ENCODE assay signal across 1 cellular context in the genomic region with DNA sequence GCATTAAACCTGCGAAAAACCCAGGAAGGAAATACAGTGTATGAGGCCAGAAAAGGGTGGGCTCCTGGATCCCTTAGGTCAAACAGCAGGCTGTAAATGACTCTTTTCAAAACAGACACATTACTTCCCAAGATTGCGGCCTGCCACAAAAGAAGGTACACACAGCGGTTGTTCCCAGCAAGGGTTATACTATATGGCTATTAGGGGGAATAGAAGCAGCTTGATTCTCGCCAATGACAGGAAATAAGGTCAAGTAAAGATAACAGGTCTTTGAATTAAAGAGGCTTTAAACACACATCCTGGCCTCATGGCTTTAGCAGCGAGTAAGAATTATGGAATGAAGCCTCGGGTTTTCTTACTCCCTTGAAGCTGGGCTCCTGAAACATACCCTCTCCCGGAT.
TF ChIP-seq lines count a peak whose summit lies in the region.

No MANE protein-coding gene starts in this region.

TF ChIP-seq in WTC11, 78 proteins besides CTCF, POLR2A, EP300 and RAD21 (continued from another document):
- TF ChIP-seq, protein P1, sequence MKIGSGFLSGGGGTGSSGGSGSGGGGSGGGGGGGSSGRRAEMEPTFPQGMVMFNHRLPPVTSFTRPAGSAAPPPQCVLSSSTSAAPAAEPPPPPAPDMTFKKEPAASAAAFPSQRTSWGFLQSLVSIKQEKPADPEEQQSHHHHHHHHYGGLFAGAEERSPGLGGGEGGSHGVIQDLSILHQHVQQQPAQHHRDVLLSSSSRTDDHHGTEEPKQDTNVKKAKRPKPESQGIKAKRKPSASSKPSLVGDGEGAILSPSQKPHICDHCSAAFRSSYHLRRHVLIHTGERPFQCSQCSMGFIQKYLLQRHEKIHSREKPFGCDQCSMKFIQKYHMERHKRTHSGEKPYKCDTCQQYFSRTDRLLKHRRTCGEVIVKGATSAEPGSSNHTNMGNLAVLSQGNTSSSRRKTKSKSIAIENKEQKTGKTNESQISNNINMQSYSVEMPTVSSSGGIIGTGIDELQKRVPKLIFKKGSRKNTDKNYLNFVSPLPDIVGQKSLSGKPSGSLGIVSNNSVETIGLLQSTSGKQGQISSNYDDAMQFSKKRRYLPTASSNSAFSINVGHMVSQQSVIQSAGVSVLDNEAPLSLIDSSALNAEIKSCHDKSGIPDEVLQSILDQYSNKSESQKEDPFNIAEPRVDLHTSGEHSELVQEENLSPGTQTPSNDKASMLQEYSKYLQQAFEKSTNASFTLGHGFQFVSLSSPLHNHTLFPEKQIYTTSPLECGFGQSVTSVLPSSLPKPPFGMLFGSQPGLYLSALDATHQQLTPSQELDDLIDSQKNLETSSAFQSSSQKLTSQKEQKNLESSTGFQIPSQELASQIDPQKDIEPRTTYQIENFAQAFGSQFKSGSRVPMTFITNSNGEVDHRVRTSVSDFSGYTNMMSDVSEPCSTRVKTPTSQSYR (CRISPR knock-in tag; IDR thresholded peaks at IDR 0.05), result no peak
- no peak for TF ChIP-seq CBFB (CRISPR knock-in tag; IDR thresholded peaks at IDR 0.05; ENCODE audit: low read depth)
- TF ChIP-seq, protein P2, sequence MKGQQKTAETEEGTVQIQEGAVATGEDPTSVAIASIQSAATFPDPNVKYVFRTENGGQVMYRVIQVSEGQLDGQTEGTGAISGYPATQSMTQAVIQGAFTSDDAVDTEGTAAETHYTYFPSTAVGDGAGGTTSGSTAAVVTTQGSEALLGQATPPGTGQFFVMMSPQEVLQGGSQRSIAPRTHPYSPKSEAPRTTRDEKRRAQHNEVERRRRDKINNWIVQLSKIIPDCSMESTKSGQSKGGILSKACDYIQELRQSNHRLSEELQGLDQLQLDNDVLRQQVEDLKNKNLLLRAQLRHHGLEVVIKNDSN (CRISPR knock-in tag; IDR thresholded peaks at IDR 0.05), result no peak
- TF ChIP-seq KAT7 (CRISPR knock-in tag; IDR thresholded peaks at IDR 0.05; ENCODE audit: borderline replicate concordance), result no peak
